ENCODE assay signal across 8 cellular contexts in genomic region chr1:11925938-11926292, GRCh38. TPM values are rescaled to one million over a fixed set of nuclear protein-coding genes. Genes with fewer than 3 reads are reported as not detected.
DNase-seq lines count a peak whose midpoint lies in the region; ATAC-seq and TF ChIP-seq lines count a peak whose summit lies in the region.

No MANE protein-coding gene starts in this region.

- no peak overlapping the region for H3K56ac ChIP-seq in IMR-90 (ENCODE audit: extremely low read depth, insufficient read depth, low read length)

- H3K27me3 ChIP-seq in A673 (replicated peaks; ENCODE audit: insufficient read depth, low read depth, low read length, poor library complexity) (no peaks in the 10 kb centered on the region), IMR-90 (ENCODE audit: control insufficient read depth, insufficient read depth, low read length) (no peaks in the 10 kb centered on the region)

- H3K9me3 Mint-ChIP-seq in neural crest cell: no peaks in the 10 kb centered on the region

- in situ Hi-C loops in IMR-90 (cut with MboI; ENCODE audit: low sequenced_read_pairs): no loop called here

- H3K27me3 Mint-ChIP-seq in neural crest cell (ENCODE audit: low read depth): no peaks in the 10 kb centered on the region

- no peaks in the 10 kb centered on the region for H3K9me3 ChIP-seq in A673 (ENCODE audit: low read depth, low read length, poor library complexity, severe bottlenecking)
- H3K9me3 ChIP-seq in IMR-90 (ENCODE audit: control insufficient read depth, insufficient read depth, low read length): no peaks in the 10 kb centered on the region

- TF ChIP-seq CTCF in A673 (conservative IDR thresholded peaks at IDR 0.05; ENCODE audit: low read depth, low read length) (no peak), IMR-90 (conservative IDR thresholded peaks at IDR 0.05; ENCODE audit: low read depth, low read length) (no peak), neural crest cell (conservative IDR thresholded peaks at IDR 0.05) (no peak)

- CTCF ChIA-PET in A673 (lab: Charles Lee) (no interaction called here), IMR-90 (lab: Yijun Ruan, JAX) (no interaction called here)

- WGBS in IMR-90 (ENCODE audit: extremely low coverage in 2 of 2, insufficient read length in 1 of 2), 2 experiments: 0% methylated on average over 2 of the region's 41 CpGs; no CpG with 5 or more reads in 1 of the 2 experiments

- H3K4me3 ChIP-seq in A673 (ENCODE audit: low read depth, low read length, poor library complexity, severe bottlenecking) (peak overlapping the region; percentile 58), IMR-90 (ENCODE audit: insufficient read depth, low read depth, low read length) (peak overlapping the region; percentile 68)

- DNase-seq in A673 (ENCODE audit: low spot score): no peak
- DNase-seq in IMR-90: no peak
- peak; percentile 61 for DNase-seq in ecto neural progenitor cell (ENCODE audit: low spot score)
- DNase-seq in neural crest cell (ENCODE audit: low read depth, low spot score): no peak
- no peak for DNase-seq in NCI-H226
- no peak for DNase-seq in stimulated activated CD4-positive, alpha-beta T cell treated with anti-CD3 and anti-CD28 coated beads, Interleukin-2, amount 100 ng/mL, for 48 hours
- DNase-seq in HT-29 (ENCODE audit: low spot score): no peak

- H2BK20ac ChIP-seq in IMR-90 (ENCODE audit: low read depth, low read length): no peak overlapping the region

- no peak overlapping the region for H2AK9ac ChIP-seq in IMR-90 (replicated peaks; ENCODE audit: low read depth, low read length, poor library complexity)

- peaks cover 6 to 34% of the 10 kb centered on the region in 2 experiments for H3K79me1 ChIP-seq in IMR-90 (ENCODE audit: low read depth in 1 of 2, low read length in 2 of 2)

- no peak overlapping the region for H3K4me2 ChIP-seq in IMR-90 (ENCODE audit: low read depth, low read length)

- H2BK5ac ChIP-seq in IMR-90 (ENCODE audit: low read depth, low read length, poor library complexity, severe bottlenecking): no peak overlapping the region

- no peak overlapping the region for H2BK15ac ChIP-seq in IMR-90 (ENCODE audit: low read depth, low read length)

- BruUV-seq in A673 (replicated peaks; lab: Mats Ljungman, UMichigan): no TSS peak
- BruUV-seq in IMR-90 (replicated peaks; lab: Mats Ljungman, UMichigan): no TSS peak

- no peak for TF ChIP-seq RAD21 in IMR-90 (IDR thresholded peaks at IDR 0.05; ENCODE audit: low read length)

- no peak overlapping the region for H3K9ac ChIP-seq in IMR-90 (ENCODE audit: low read depth, low read length)

- no peak overlapping the region for H3K18ac ChIP-seq in IMR-90 (ENCODE audit: low read depth, low read length)

- no peak overlapping the region for H2BK120ac ChIP-seq in IMR-90 (ENCODE audit: low read depth, low read length)

- H2AK5ac ChIP-seq in IMR-90 (ENCODE audit: low read depth, low read length): no peak overlapping the region

- H3K27ac ChIP-seq in A673 (ENCODE audit: low read depth, low read length, poor library complexity, severe bottlenecking) (no peak overlapping the region), IMR-90 (ENCODE audit: insufficient read depth, low read length) (no peak overlapping the region; the same call in 1 of the 2 replicates)

- intact Hi-C loops in A673 (cut with micrococcal nuclease; ENCODE audit: unreplicated experiment) (no loop called here), IMR-90 (cut with micrococcal nuclease) (no loop called here)

- ATAC-seq in GM19455 (IDR thresholded peaks at IDR 0.05; ENCODE audit: unreplicated experiment): peak; percentile 24
- peak; percentile 33 for ATAC-seq in IMR-90 (ENCODE audit: low read depth)

- peaks cover 26% of the 10 kb centered on the region for H4K20me1 ChIP-seq in IMR-90 (ENCODE audit: insufficient read depth, low read length)

- H3K23ac ChIP-seq in IMR-90 (ENCODE audit: low read depth, low read length): no peak overlapping the region

- H3K36me3 ChIP-seq in A673 (ENCODE audit: insufficient read depth, low read length, poor library complexity, severe bottlenecking) (peaks cover 11% of the 10 kb centered on the region), IMR-90 (ENCODE audit: control insufficient read depth, insufficient read depth, low read length) (peaks cover 18% of the 10 kb centered on the region)

- H2AFZ ChIP-seq in IMR-90 (replicated peaks; ENCODE audit: low read length, poor library complexity): no peak overlapping the region

- no peak overlapping the region for H4K8ac ChIP-seq in IMR-90 (ENCODE audit: low read depth in 2 of 2, low read length in 2 of 2)

- peaks cover 12% of the 10 kb centered on the region for H3K9me1 ChIP-seq in IMR-90 (ENCODE audit: insufficient read depth, low read length)

- H4K5ac ChIP-seq in IMR-90 (ENCODE audit: low read depth, low read length): no peak overlapping the region

- H3K4me1 ChIP-seq in A673 (ENCODE audit: insufficient read depth, low read length, poor library complexity, severe bottlenecking): peaks cover 24% of the 10 kb centered on the region
- peaks cover 20% of the 10 kb centered on the region for H3K4me1 ChIP-seq in IMR-90 (ENCODE audit: control insufficient read depth, insufficient read depth, low read length)

- TF ChIP-seq POLR2A in IMR-90 (IDR thresholded peaks at IDR 0.05; ENCODE audit: low read depth, low read length): no peak

- no peak overlapping the region for H3K14ac ChIP-seq in IMR-90 (replicated peaks; ENCODE audit: low read depth, low read length)

- H3K4me3 Mint-ChIP-seq in neural crest cell: peak overlapping the region; percentile 88

- no peak overlapping the region for H4K91ac ChIP-seq in IMR-90 (ENCODE audit: insufficient read depth, low read depth, low read length)

- H3K4ac ChIP-seq in IMR-90 (ENCODE audit: low read depth, low read length): no peak overlapping the region

- dilution Hi-C loops in IMR-90 (cut with HindIII; ENCODE audit: low sequenced_read_pairs, unreplicated experiment): no loop called here

- POLR2A ChIA-PET in A673 (lab: Charles Lee; ENCODE audit: low non-redundant PET): no interaction called here
- POLR2A ChIA-PET in IMR-90 (lab: Charles Lee; ENCODE audit: unreplicated experiment): interaction anchor here (1.4 kb wide), 1 partner anchor 18 kb away, joined by 6 read pairs; no protein-coding TSS in a partner anchor

- no peaks in the 10 kb centered on the region for H3K36me3 Mint-ChIP-seq in neural crest cell (ENCODE audit: low read depth)

- no peak overlapping the region for H3K27ac Mint-ChIP-seq in neural crest cell (ENCODE audit: unreplicated experiment)

- H3K4me1 Mint-ChIP-seq in neural crest cell: peaks cover 37% of the 10 kb centered on the region

TF ChIP-seq in IMR-90, 13 proteins besides CTCF, POLR2A, EP300 and RAD21 (continues in another document):
- TF ChIP-seq CHD1 (IDR thresholded peaks at IDR 0.05; ENCODE audit: low read depth, low read length) (no peak), ELK1 (IDR thresholded peaks at IDR 0.05; ENCODE audit: borderline replicate concordance, low read depth, low read length) (no peak), FOS (IDR thresholded peaks at IDR 0.05; ENCODE audit: low read depth, low read length) (no peak), RCOR1 (IDR thresholded peaks at IDR 0.05; ENCODE audit: insufficient replicate concordance, low read length) (no peak), NFE2L2 (IDR thresholded peaks at IDR 0.05; ENCODE audit: low read depth, low read length) (no peak), CEBPB (IDR thresholded peaks at IDR 0.05; ENCODE audit: low read depth, low read length) (no peak), RFX5 (IDR thresholded peaks at IDR 0.05; ENCODE audit: low read depth, low read length) (no peak), BHLHE40 (IDR thresholded peaks at IDR 0.05; ENCODE audit: low read depth, low read length) (no peak), SMC3 (IDR thresholded peaks at IDR 0.05; ENCODE audit: low read depth, low read length) (no peak), USF2 (IDR thresholded peaks at IDR 0.05; ENCODE audit: low read depth, low read length) (no peak), MAZ (IDR thresholded peaks at IDR 0.05; ENCODE audit: borderline replicate concordance, low read depth, low read length) (no peak), MAFK (IDR thresholded peaks at IDR 0.05; ENCODE audit: low read depth, low read length) (no peak)

RNA-seq across cellular contexts. Expression of gene KIAA2013, which starts 0.3 kb away (rescaled TPM):
- total RNA-seq in A673 (2021) (52.4 and 53.4 TPM in 2 replicates), IMR-90 (2012; rRNA removed) (39.4 and 42.5 TPM in 2 replicates), neural crest cell (35.0 and 39.4 TPM in 2 replicates)
- polyA plus RNA-seq in IMR-90 (2012; rRNA removed): 88.1 and 100 TPM in 2 replicates
- 62.7 and 128 TPM in 2 replicates for polyA plus RNA-seq in IMR-90 (2012; cell fraction: cytosol; rRNA removed)
- 28.7 and 70.2 TPM in 2 replicates for polyA plus RNA-seq in IMR-90 (2012; cell fraction: nucleus; rRNA removed; ENCODE audit: low replicate concordance)
- total RNA-seq in HT-29 (2014; rRNA removed; shearing (Covaris generic)): 129 and 132 TPM in 2 replicates

RNA-seq across cellular contexts. Expression of gene PLOD1, which starts 8.6 kb away (rescaled TPM):
- total RNA-seq in A673 (2021): 94.8 and 103 TPM in 2 replicates
- total RNA-seq in IMR-90 (2012; rRNA removed): 236 and 283 TPM in 2 replicates
- 609 and 635 TPM in 2 replicates for polyA plus RNA-seq in IMR-90 (2012; rRNA removed)
- polyA plus RNA-seq in IMR-90 (2012; cell fraction: cytosol; rRNA removed): 441 and 849 TPM in 2 replicates
- 284 and 520 TPM in 2 replicates for polyA plus RNA-seq in IMR-90 (2012; cell fraction: nucleus; rRNA removed; ENCODE audit: low replicate concordance)
- total RNA-seq in neural crest cell: 58.7 and 62.6 TPM in 2 replicates
- 30.3 and 45.6 TPM in 2 replicates for total RNA-seq in HT-29 (2014; rRNA removed; shearing (Covaris generic))

RNA-seq across cellular contexts. Expression of gene MFN2, which starts 54.3 kb away (rescaled TPM):
- total RNA-seq in A673 (2021) (157 and 160 TPM in 2 replicates), IMR-90 (2012; rRNA removed) (76.4 and 84.2 TPM in 2 replicates), neural crest cell (78.9 and 80.1 TPM in 2 replicates)
- 51.6 and 52.8 TPM in 2 replicates for polyA plus RNA-seq in IMR-90 (2012; rRNA removed)
- 33.4 and 38.2 TPM in 2 replicates for polyA plus RNA-seq in IMR-90 (2012; cell fraction: cytosol; rRNA removed)
- polyA plus RNA-seq in IMR-90 (2012; cell fraction: nucleus; rRNA removed; ENCODE audit: low replicate concordance): 60.3 and 63.8 TPM in 2 replicates
- 58.3 and 59.9 TPM in 2 replicates for total RNA-seq in HT-29 (2014; rRNA removed; shearing (Covaris generic))
